Comparison of ENCODE assay signal across 1 cellular context in genomic region chr5:144170276-144171024, GRCh38.
TF ChIP-seq lines count a peak whose summit lies in the region.

Gene KCTD16, plus strand, starts transcription at chr5:144170873.
Gene YIPF5, minus strand, starts transcription at chr5:144170659. Its CDS starts 704 bp downstream, at chr5:144169955.

TF ChIP-seq in GM23338, 12 proteins besides CTCF, POLR2A, EP300 and RAD21 (continued from another document):
- no peak for TF ChIP-seq ZNF462 (CRISPR knock-in tag; IDR thresholded peaks at IDR 0.05)
- TF ChIP-seq STAT1 (IDR thresholded peaks at IDR 0.05; ENCODE audit: unreplicated experiment), result no peak
- no peak for TF ChIP-seq EZH2 (IDR thresholded peaks at IDR 0.05; ENCODE audit: low read depth, unreplicated experiment)
